9 cellular contexts compared by ENCODE assay signal in genomic region chr6:25006075-25006474, GRCh38.
A peak's percentile ranks its signal among the peaks of the same experiment; 100 is the strongest.
DNase-seq lines count a peak whose midpoint lies in the region; ATAC-seq and TF ChIP-seq lines count a peak whose summit lies in the region.
"Had no signal": no experiment of that assay in that cellular context is flagged by ENCODE, and none has a peak within 500 bp of the region (broad histone marks: within the 10 kb centered on the region; RNA-seq: fewer than 3 reads in every experiment).

No MANE protein-coding gene starts in this region.

- peak overlapping the region; percentile 7; the same call in 1 of the 2 replicates for H3K9ac ChIP-seq in GM23248

- H3K9me3 Mint-ChIP-seq in activated naive CD8-positive, alpha-beta T cell treated with anti-CD3 and anti-CD28 coated beads, Interleukin-2, amount 10 ng/mL, durations not matched to agents 7 days and 5 days: no peaks in the 10 kb centered on the region
- H3K9me3 Mint-ChIP-seq: endodermal cell had no signal

- POLR2A ChIA-PET in activated naive CD8-positive, alpha-beta T cell treated with anti-CD3 and anti-CD28 coated beads, Interleukin-2, amount 10 ng/mL, durations not matched to agents 7 days and 5 days (lab: Charles Lee): interaction anchor here (0.7 to 4.0 kb wide), 12 partner anchors 8 to 1014 kb away, joined by 3 to 39 read pairs (median 4); partner anchors contain the start of gene RIPOR2

- H3K4me3 ChIP-seq in GM23248 (no peak overlapping the region), muscle layer of duodenum (ENCODE audit: low read depth in 1 of 2, low read length in 2 of 2) (no peak overlapping the region)

- peaks cover 57% of the 10 kb centered on the region for H3K4me1 Mint-ChIP-seq in activated naive CD8-positive, alpha-beta T cell treated with anti-CD3 and anti-CD28 coated beads, Interleukin-2, amount 10 ng/mL, durations not matched to agents 7 days and 5 days

- H3K27ac ChIP-seq in 22Rv1 (peak overlapping the region; percentile 68), GM23248 (peak overlapping the region; percentile 60), muscle layer of duodenum (ENCODE audit: low read length) (peak overlapping the region; percentile 74)

- H3K9me3 ChIP-seq in GM23248 (ENCODE audit: low read depth): no peaks in the 10 kb centered on the region
- no peaks in the 10 kb centered on the region for H3K9me3 ChIP-seq in muscle layer of duodenum (ENCODE audit: control insufficient read depth in 1 of 2, low read length in 2 of 2)

- peak overlapping the region; percentile 85 for H3K4me3 Mint-ChIP-seq in activated naive CD8-positive, alpha-beta T cell treated with anti-CD3 and anti-CD28 coated beads, Interleukin-2, amount 10 ng/mL, durations not matched to agents 7 days and 5 days
- H3K4me3 Mint-ChIP-seq: endodermal cell had no signal

- H3K4me2 ChIP-seq in GM23248 (ENCODE audit: unreplicated experiment): peak overlapping the region; percentile 5

- H3K4me1 ChIP-seq in GM23248 (ENCODE audit: insufficient read depth) (peaks cover 37% of the 10 kb centered on the region), muscle layer of duodenum (ENCODE audit: control insufficient read depth in 1 of 2, insufficient read depth in 2 of 2, low read length in 2 of 2) (peaks cover 0 to 11% of the 10 kb centered on the region in 2 donors)

- 94 to 96% methylated on average over 1 of the region's 1 CpG for WGBS in GM23248 (ENCODE audit: low coverage in 1 of 2, low lambda C conversion rate in 2 of 2, missing lambda C conversion rate in 2 of 2), 2 experiments

- DNase-seq in GM23248 (no peak), NOMO-1 (lab: John Stamatoyannopoulos, UW; ENCODE audit: unreplicated experiment in 2 of 2) (no peak)
- no peak for DNase-seq in activated naive CD8-positive, alpha-beta T cell treated with anti-CD3 and anti-CD28 coated beads, Interleukin-2, amount 10 ng/mL, durations not matched to agents 7 days and 5 days
- DNase-seq in activated CD4-positive, CD25-positive, alpha-beta regulatory T cell (lab: John Stamatoyannopoulos, UW): no peak
- DNase-seq in stimulated activated CD4-positive, alpha-beta T cell treated with anti-CD3 and anti-CD28 coated beads, Interleukin-15, amount 100 ng/mL, for 24 hours: no peak
- DNase-seq: endodermal cell had no signal

- in situ Hi-C loops in GM23248 (cut with MboI): no loop called here

- no peaks in the 10 kb centered on the region for H3K79me2 ChIP-seq in GM23248 (ENCODE audit: insufficient read depth)

- TF ChIP-seq CTCF in 22Rv1 (IDR thresholded peaks at IDR 0.05): no peak

- H2AFZ ChIP-seq in GM23248: peak overlapping the region; percentile 69; the same call in 1 of the 2 replicates

- no peaks in the 10 kb centered on the region for H3K9me2 ChIP-seq in GM23248 (ENCODE audit: insufficient read depth)

- H3K27ac Mint-ChIP-seq in activated naive CD8-positive, alpha-beta T cell treated with anti-CD3 and anti-CD28 coated beads, Interleukin-2, amount 10 ng/mL, durations not matched to agents 7 days and 5 days: peak overlapping the region; percentile 100
- H3K27ac Mint-ChIP-seq: endodermal cell had no signal

- no peaks in the 10 kb centered on the region for H3K36me3 ChIP-seq in GM23248 (ENCODE audit: low read depth)
- no peaks in the 10 kb centered on the region for H3K36me3 ChIP-seq in muscle layer of duodenum (ENCODE audit: control insufficient read depth in 1 of 2, insufficient read depth in 2 of 2, low read length in 2 of 2)

- peaks cover 19% of the 10 kb centered on the region for H3K36me3 Mint-ChIP-seq in activated naive CD8-positive, alpha-beta T cell treated with anti-CD3 and anti-CD28 coated beads, Interleukin-2, amount 10 ng/mL, durations not matched to agents 7 days and 5 days

- H3K27me3 ChIP-seq in GM23248 (replicated peaks; ENCODE audit: insufficient read depth) (no peaks in the 10 kb centered on the region), muscle layer of duodenum (ENCODE audit: low read depth, low read length) (no peaks in the 10 kb centered on the region)

- peaks cover 14% of the 10 kb centered on the region; the same call in 1 of the 2 replicates for H3F3A ChIP-seq in GM23248 (ENCODE audit: insufficient read depth)

- no peak for ATAC-seq in activated naive CD8-positive, alpha-beta T cell treated with anti-CD3 and anti-CD28 coated beads, Interleukin-2, amount 10 ng/mL, durations not matched to agents 7 days and 5 days (ENCODE audit: low read depth)
- ATAC-seq in GM19463 (IDR thresholded peaks at IDR 0.05; ENCODE audit: unreplicated experiment): no peak

- H3K27me3 Mint-ChIP-seq in activated naive CD8-positive, alpha-beta T cell treated with anti-CD3 and anti-CD28 coated beads, Interleukin-2, amount 10 ng/mL, durations not matched to agents 7 days and 5 days: no peaks in the 10 kb centered on the region

- no peaks in the 10 kb centered on the region for H4K20me1 ChIP-seq in GM23248 (ENCODE audit: insufficient read depth)
